1 cellular context compared by ENCODE assay signal in genomic region chr1:25996966-25997758, GRCh38.
TF ChIP-seq lines count a peak whose summit lies in the region.

No MANE protein-coding gene starts in this region.

TF ChIP-seq in HepG2, 621 proteins besides CTCF, POLR2A, EP300 and RAD21 (continued from another document and continues in another):
- TF ChIP-seq ZBTB14 (CRISPR knock-in tag; IDR thresholded peaks at IDR 0.05) (no peak), MED8 (CRISPR knock-in tag; IDR thresholded peaks at IDR 0.05; ENCODE audit: insufficient replicate concordance) (no peak), NAIF1 (CRISPR knock-in tag; IDR thresholded peaks at IDR 0.05; ENCODE audit: borderline replicate concordance) (peak; percentile 40; the same call in 1 of the 2 replicates), PPARG (CRISPR knock-in tag; conservative IDR thresholded peaks at IDR 0.05) (0 out of 2 replicates have a peak, but pooled peaks have one; percentile 51), ZBTB34 (CRISPR knock-in tag; IDR thresholded peaks at IDR 0.05) (no peak), MXI1 (IDR thresholded peaks at IDR 0.05; ENCODE audit: borderline replicate concordance, low read depth, low read length) (0 out of 3 replicates have a peak, but pooled peaks have one; percentile 34), MIXL1 (CRISPR knock-in tag; IDR thresholded peaks at IDR 0.05) (0 out of 2 replicates have a peak, but pooled peaks have one; percentile 50), LCORL (IDR thresholded peaks at IDR 0.05) (no peak), LCORL (CRISPR knock-in tag; IDR thresholded peaks at IDR 0.05) (no peak; the same call in 1 of the 2 replicates), ZNF407 (CRISPR knock-in tag; IDR thresholded peaks at IDR 0.05; ENCODE audit: not compliant biosample characterization) (no peak), ZNF710 (CRISPR knock-in tag; IDR thresholded peaks at IDR 0.05; ENCODE audit: borderline replicate concordance) (peak; percentile 78; the same call in 1 of the 2 replicates), AGO1 (IDR thresholded peaks at IDR 0.05; ENCODE audit: low read depth, low read length, poor library complexity, severe bottlenecking) (no peak), ARID5B (CRISPR knock-in tag; IDR thresholded peaks at IDR 0.05) (peak; percentile 84; the same call in 1 of the 2 replicates), EEA1 (CRISPR knock-in tag; IDR thresholded peaks at IDR 0.05; ENCODE audit: borderline replicate concordance) (no peak), GATA4 (IDR thresholded peaks at IDR 0.05; ENCODE audit: borderline replicate concordance, low read depth) (peak; percentile 64; the same call in 1 of the 2 replicates), KDM4B (CRISPR knock-in tag; IDR thresholded peaks at IDR 0.05) (0 out of 2 replicates have a peak, but pooled peaks have one; percentile 18), CBX5 (CRISPR knock-in tag; IDR thresholded peaks at IDR 0.05; ENCODE audit: borderline replicate concordance) (no peak; the same call in 1 of the 2 replicates), TIGD3 (CRISPR knock-in tag; IDR thresholded peaks at IDR 0.05; ENCODE audit: borderline replicate concordance) (0 out of 2 replicates have a peak, but pooled peaks have one; percentile 1), ISX (CRISPR knock-in tag; conservative IDR thresholded peaks at IDR 0.05) (no peak), SOX5 (CRISPR knock-in tag; IDR thresholded peaks at IDR 0.05; ENCODE audit: borderline replicate concordance) (peak; percentile 89), SRSF4 (IDR thresholded peaks at IDR 0.05; ENCODE audit: low read depth, low read length, poor library complexity, severe bottlenecking) (no peak), HNRNPLL (IDR thresholded peaks at IDR 0.05; ENCODE audit: low read depth, low read length, poor library complexity, severe bottlenecking) (no peak), KAT8 (CRISPR knock-in tag; IDR thresholded peaks at IDR 0.05) (peak; percentile 71), NFYC (CRISPR knock-in tag; IDR thresholded peaks at IDR 0.05) (no peak), NFYB (CRISPR knock-in tag; IDR thresholded peaks at IDR 0.05) (no peak), NCOR1 (IDR thresholded peaks at IDR 0.05; ENCODE audit: borderline replicate concordance, low read length) (peak; percentile 45; the same call in 1 of the 2 replicates), HDAC2 (CRISPR knock-in tag; IDR thresholded peaks at IDR 0.05) (peak; percentile 70; the same call in 1 of the 2 replicates), FOXA3 (CRISPR knock-in tag; IDR thresholded peaks at IDR 0.05) (peak; percentile 56), BORCS8-MEF2B (CRISPR knock-in tag; IDR thresholded peaks at IDR 0.05) (no peak), KLF13 (CRISPR knock-in tag; IDR thresholded peaks at IDR 0.05) (no peak), ZNF543 (CRISPR knock-in tag; IDR thresholded peaks at IDR 0.05) (no peak), ZNF143 (CRISPR knock-in tag; IDR thresholded peaks at IDR 0.05) (no peak), ZMYM3 (CRISPR knock-in tag; IDR thresholded peaks at IDR 0.05) (no peak), ZNF484 (CRISPR knock-in tag; IDR thresholded peaks at IDR 0.05; ENCODE audit: borderline replicate concordance, low read depth) (no peak), ARNTL (CRISPR knock-in tag; IDR thresholded peaks at IDR 0.05) (0 out of 2 replicates have a peak, but pooled peaks have one; percentile 48), SMAD1 (CRISPR knock-in tag; IDR thresholded peaks at IDR 0.05; ENCODE audit: borderline replicate concordance, low read depth) (no peak), ZNF280D (CRISPR knock-in tag; IDR thresholded peaks at IDR 0.05) (0 out of 2 replicates have a peak, but pooled peaks have one; percentile 43), KLF16 (CRISPR knock-in tag; IDR thresholded peaks at IDR 0.05) (0 out of 4 replicates have a peak, but pooled peaks of 1 of the 2 experiments have one; percentile 41), HNRNPUL1 (IDR thresholded peaks at IDR 0.05; ENCODE audit: low read depth, low read length) (no peak), GATAD1 (CRISPR knock-in tag; IDR thresholded peaks at IDR 0.05) (no peak)
